In the genomic region with DNA sequence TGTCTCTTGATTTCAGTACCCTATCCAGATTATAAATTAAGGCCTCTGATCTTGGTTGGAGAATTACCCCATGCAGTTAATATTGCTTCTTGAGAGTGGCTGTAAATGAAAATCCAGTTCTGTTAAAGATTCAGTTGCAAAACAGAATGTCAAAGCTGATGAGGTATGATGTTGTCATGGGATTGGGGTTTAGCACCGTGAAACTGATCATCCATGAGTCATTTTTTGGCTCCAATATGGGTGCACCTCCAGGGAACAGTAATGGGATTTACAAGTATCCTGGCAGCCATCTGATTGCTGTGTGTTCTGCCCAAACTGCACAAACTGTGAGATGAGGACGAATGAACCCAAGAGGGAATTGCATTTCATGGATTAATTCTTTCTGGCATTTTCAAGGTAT, we compare ENCODE assay signal across 10 cellular contexts.
DNase-seq lines count a peak whose midpoint lies in the region; ATAC-seq and TF ChIP-seq lines count a peak whose summit lies in the region.
"Had no signal": no experiment of that assay in that cellular context is flagged by ENCODE, and none has a peak within 500 bp of the region (broad histone marks: within the 10 kb centered on the region; RNA-seq: fewer than 3 reads in every experiment).

No MANE protein-coding gene starts in this region.

- no peaks in the 10 kb centered on the region for H3K9me2 ChIP-seq in SK-N-SH

- H3K4me1 Mint-ChIP-seq in activated CD4-positive, alpha-beta memory T cell treated with anti-CD3 and anti-CD28 coated beads, Interleukin-2, amount 10 ng/mL, durations not matched to agents 7 days and 5 days: no peaks in the 10 kb centered on the region
- H3K4me1 Mint-ChIP-seq: activated naive CD4-positive, alpha-beta T cell treated with anti-CD3 and anti-CD28 coated beads, Interleukin-2, amount 50 U/mL, for 24 hours had no signal

- peaks cover 30% of the 10 kb centered on the region for H3F3A ChIP-seq in SK-N-SH (replicated peaks; ENCODE audit: insufficient read depth)

- DNase-seq in EL (peak; percentile 87), SK-N-SH (no peak), fibroblast of pulmonary artery (ENCODE audit: low read depth) (peak; percentile 92), sigmoid colon (peak; percentile 81), germinal center (ENCODE audit: low spot score) (no peak), T-helper 1 cell (no peak)
- no peak for DNase-seq in activated CD4-positive, alpha-beta memory T cell treated with anti-CD3 and anti-CD28 coated beads, Interleukin-2, amount 10 ng/mL, durations not matched to agents 7 days and 5 days

- no peaks in the 10 kb centered on the region for H3K27me3 Mint-ChIP-seq in activated CD4-positive, alpha-beta memory T cell treated with anti-CD3 and anti-CD28 coated beads, Interleukin-2, amount 10 ng/mL, durations not matched to agents 7 days and 5 days

- peak overlapping the region; percentile 61; the same call in 1 of the 2 replicates for H3K4me2 ChIP-seq in SK-N-SH

- H3K4me3 ChIP-seq in SK-N-SH (ENCODE audit: low read depth in 2 of 2, low read length in 1 of 2) (no peak overlapping the region), fibroblast of pulmonary artery (replicated peaks; ENCODE audit: low read depth, low read length) (no peak overlapping the region), sigmoid colon (no peak overlapping the region)
- H3K4me3 ChIP-seq: mucosa of descending colon had no signal

- TF ChIP-seq POLR2A in sigmoid colon (IDR thresholded peaks at IDR 0.05): no peak

- H3K27ac ChIP-seq in SK-N-SH (ENCODE audit: low read depth in 2 of 2, low read length in 1 of 2): peak overlapping the region; percentile 43 to 96; a peak in 3 of 4 replicates
- peak overlapping the region; percentile 48 to 65 (median 52) for H3K27ac ChIP-seq in sigmoid colon

- no peaks in the 10 kb centered on the region for H3K79me2 ChIP-seq in SK-N-SH (ENCODE audit: insufficient read depth)

- WGBS in SK-N-SH (ENCODE audit: low lambda C conversion rate): 5% methylated on average over 2 of the region's 2 CpGs
- 58 to 75% methylated on average over 2 of the region's 2 CpGs for WGBS in sigmoid colon, 2 donors

- H3K9me3 ChIP-seq in SK-N-SH (no peaks in the 10 kb centered on the region), sigmoid colon (no peaks in the 10 kb centered on the region)
- H3K9me3 ChIP-seq: mucosa of descending colon had no signal

- H4K20me1 ChIP-seq in SK-N-SH (ENCODE audit: insufficient read depth): no peaks in the 10 kb centered on the region

- H3K9me3 Mint-ChIP-seq in activated CD4-positive, alpha-beta memory T cell treated with anti-CD3 and anti-CD28 coated beads, Interleukin-2, amount 10 ng/mL, durations not matched to agents 7 days and 5 days: no peaks in the 10 kb centered on the region
- H3K9me3 Mint-ChIP-seq: activated naive CD4-positive, alpha-beta T cell treated with anti-CD3 and anti-CD28 coated beads, Interleukin-2, amount 50 U/mL, for 24 hours had no signal

- no peak overlapping the region; the same call in 1 of the 2 replicates for H3K9ac ChIP-seq in SK-N-SH

- TF ChIP-seq CTCF in SK-N-SH (IDR thresholded peaks at IDR 0.05) (no peak), fibroblast of pulmonary artery (IDR thresholded peaks at IDR 0.05; ENCODE audit: low read length, missing control alignments) (no peak), sigmoid colon (IDR thresholded peaks at IDR 0.05) (no peak)

- no peak for ATAC-seq in HG03097 (IDR thresholded peaks at IDR 0.05; ENCODE audit: low FRiP score, unreplicated experiment)
- ATAC-seq: mucosa of descending colon had no signal

- intact Hi-C loops in sigmoid colon (cut with DNase I): loop anchor here (10.0 kb wide), 2 partner anchors 212 to 228 kb away; a partner anchor contains a TSS

- TF ChIP-seq EP300 in SK-N-SH (IDR thresholded peaks at IDR 0.05; ENCODE audit: borderline replicate concordance in 1 of 2, low read depth in 1 of 2, low read length in 1 of 2) (peak in 1 of 2 experiments; percentile 91; a peak in 1 of 4 replicates), sigmoid colon (IDR thresholded peaks at IDR 0.05) (no peak)

- no peaks in the 10 kb centered on the region for H3K36me3 Mint-ChIP-seq in activated CD4-positive, alpha-beta memory T cell treated with anti-CD3 and anti-CD28 coated beads, Interleukin-2, amount 10 ng/mL, durations not matched to agents 7 days and 5 days (ENCODE audit: low read depth)
- H3K36me3 Mint-ChIP-seq: activated naive CD4-positive, alpha-beta T cell treated with anti-CD3 and anti-CD28 coated beads, Interleukin-2, amount 50 U/mL, for 24 hours had no signal

- CTCF ChIA-PET in SK-N-SH (lab: Yijun Ruan, JAX): no interaction called here
- CTCF ChIA-PET in activated CD4-positive, alpha-beta memory T cell treated with anti-CD3 and anti-CD28 coated beads, Interleukin-2, amount 10 ng/mL, durations not matched to agents 7 days and 5 days (lab: Charles Lee): no interaction called here

- no peak overlapping the region for H2AFZ ChIP-seq in SK-N-SH (ENCODE audit: low read depth)

- H3K27ac Mint-ChIP-seq in activated CD4-positive, alpha-beta memory T cell treated with anti-CD3 and anti-CD28 coated beads, Interleukin-2, amount 10 ng/mL, durations not matched to agents 7 days and 5 days: no peak overlapping the region
- H3K27ac Mint-ChIP-seq: activated naive CD4-positive, alpha-beta T cell treated with anti-CD3 and anti-CD28 coated beads, Interleukin-2, amount 50 U/mL, for 24 hours had no signal

- H3K4me3 Mint-ChIP-seq in activated CD4-positive, alpha-beta memory T cell treated with anti-CD3 and anti-CD28 coated beads, Interleukin-2, amount 10 ng/mL, durations not matched to agents 7 days and 5 days: no peak overlapping the region
- H3K4me3 Mint-ChIP-seq: activated naive CD4-positive, alpha-beta T cell treated with anti-CD3 and anti-CD28 coated beads, Interleukin-2, amount 50 U/mL, for 24 hours had no signal

- H3K36me3 ChIP-seq in SK-N-SH (replicated peaks in 1 of 2; ENCODE audit: control insufficient read depth in 1 of 2, insufficient read depth in 2 of 2, low read length in 1 of 2) (no peaks in the 10 kb centered on the region), sigmoid colon (no peaks in the 10 kb centered on the region)

- H3K27me3 ChIP-seq in SK-N-SH (ENCODE audit: insufficient read depth) (no peaks in the 10 kb centered on the region), sigmoid colon (no peaks in the 10 kb centered on the region)

- POLR2A ChIA-PET in SK-N-SH (lab: Yijun Ruan, JAX): no interaction called here
- POLR2A ChIA-PET in activated CD4-positive, alpha-beta memory T cell treated with anti-CD3 and anti-CD28 coated beads, Interleukin-2, amount 10 ng/mL, durations not matched to agents 7 days and 5 days (lab: Charles Lee): no interaction called here

- H3K4me1 ChIP-seq in SK-N-SH (ENCODE audit: control insufficient read depth in 1 of 2, insufficient read depth in 2 of 2, low read depth in 1 of 2, low read length in 1 of 2) (peaks cover 3 to 37% of the 10 kb centered on the region in 2 experiments), sigmoid colon (peaks cover 0 to 53% (median 36%) of the 10 kb centered on the region in 4 donors)

- TF ChIP-seq RAD21 in SK-N-SH (IDR thresholded peaks at IDR 0.05; ENCODE audit: low read length): no peak

TF ChIP-seq in SK-N-SH, 30 proteins besides CTCF, POLR2A, EP300 and RAD21 (continues in another document):
- TF ChIP-seq RFX5 (IDR thresholded peaks at IDR 0.05; ENCODE audit: low read length): no peak
- TF ChIP-seq, protein P1, sequence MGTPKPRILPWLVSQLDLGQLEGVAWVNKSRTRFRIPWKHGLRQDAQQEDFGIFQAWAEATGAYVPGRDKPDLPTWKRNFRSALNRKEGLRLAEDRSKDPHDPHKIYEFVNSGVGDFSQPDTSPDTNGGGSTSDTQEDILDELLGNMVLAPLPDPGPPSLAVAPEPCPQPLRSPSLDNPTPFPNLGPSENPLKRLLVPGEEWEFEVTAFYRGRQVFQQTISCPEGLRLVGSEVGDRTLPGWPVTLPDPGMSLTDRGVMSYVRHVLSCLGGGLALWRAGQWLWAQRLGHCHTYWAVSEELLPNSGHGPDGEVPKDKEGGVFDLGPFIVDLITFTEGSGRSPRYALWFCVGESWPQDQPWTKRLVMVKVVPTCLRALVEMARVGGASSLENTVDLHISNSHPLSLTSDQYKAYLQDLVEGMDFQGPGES (IDR thresholded peaks at IDR 0.05; ENCODE audit: low read depth, low read length): no peak
- peak; percentile 88 for TF ChIP-seq JUND (IDR thresholded peaks at IDR 0.05)
- TF ChIP-seq TCF12 (IDR thresholded peaks at IDR 0.05): peak; percentile 88
- peak; percentile 96 for TF ChIP-seq NFIC (IDR thresholded peaks at IDR 0.05; ENCODE audit: borderline replicate concordance)
- TF ChIP-seq, protein P2, sequence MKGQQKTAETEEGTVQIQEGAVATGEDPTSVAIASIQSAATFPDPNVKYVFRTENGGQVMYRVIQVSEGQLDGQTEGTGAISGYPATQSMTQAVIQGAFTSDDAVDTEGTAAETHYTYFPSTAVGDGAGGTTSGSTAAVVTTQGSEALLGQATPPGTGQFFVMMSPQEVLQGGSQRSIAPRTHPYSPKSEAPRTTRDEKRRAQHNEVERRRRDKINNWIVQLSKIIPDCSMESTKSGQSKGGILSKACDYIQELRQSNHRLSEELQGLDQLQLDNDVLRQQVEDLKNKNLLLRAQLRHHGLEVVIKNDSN (IDR thresholded peaks at IDR 0.05; ENCODE audit: borderline replicate concordance, low read depth): no peak
- TF ChIP-seq, protein P3, sequence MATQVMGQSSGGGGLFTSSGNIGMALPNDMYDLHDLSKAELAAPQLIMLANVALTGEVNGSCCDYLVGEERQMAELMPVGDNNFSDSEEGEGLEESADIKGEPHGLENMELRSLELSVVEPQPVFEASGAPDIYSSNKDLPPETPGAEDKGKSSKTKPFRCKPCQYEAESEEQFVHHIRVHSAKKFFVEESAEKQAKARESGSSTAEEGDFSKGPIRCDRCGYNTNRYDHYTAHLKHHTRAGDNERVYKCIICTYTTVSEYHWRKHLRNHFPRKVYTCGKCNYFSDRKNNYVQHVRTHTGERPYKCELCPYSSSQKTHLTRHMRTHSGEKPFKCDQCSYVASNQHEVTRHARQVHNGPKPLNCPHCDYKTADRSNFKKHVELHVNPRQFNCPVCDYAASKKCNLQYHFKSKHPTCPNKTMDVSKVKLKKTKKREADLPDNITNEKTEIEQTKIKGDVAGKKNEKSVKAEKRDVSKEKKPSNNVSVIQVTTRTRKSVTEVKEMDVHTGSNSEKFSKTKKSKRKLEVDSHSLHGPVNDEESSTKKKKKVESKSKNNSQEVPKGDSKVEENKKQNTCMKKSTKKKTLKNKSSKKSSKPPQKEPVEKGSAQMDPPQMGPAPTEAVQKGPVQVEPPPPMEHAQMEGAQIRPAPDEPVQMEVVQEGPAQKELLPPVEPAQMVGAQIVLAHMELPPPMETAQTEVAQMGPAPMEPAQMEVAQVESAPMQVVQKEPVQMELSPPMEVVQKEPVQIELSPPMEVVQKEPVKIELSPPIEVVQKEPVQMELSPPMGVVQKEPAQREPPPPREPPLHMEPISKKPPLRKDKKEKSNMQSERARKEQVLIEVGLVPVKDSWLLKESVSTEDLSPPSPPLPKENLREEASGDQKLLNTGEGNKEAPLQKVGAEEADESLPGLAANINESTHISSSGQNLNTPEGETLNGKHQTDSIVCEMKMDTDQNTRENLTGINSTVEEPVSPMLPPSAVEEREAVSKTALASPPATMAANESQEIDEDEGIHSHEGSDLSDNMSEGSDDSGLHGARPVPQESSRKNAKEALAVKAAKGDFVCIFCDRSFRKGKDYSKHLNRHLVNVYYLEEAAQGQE (IDR thresholded peaks at IDR 0.05; ENCODE audit: low read depth, low read length): no peak
- no peak for TF ChIP-seq ELF1 (IDR thresholded peaks at IDR 0.05)

Comparison
In these comparisons a context has a peak if more than half of its experiments do, and no peak if none do; other contexts are left out.
1. DNase-seq: peak in EL (single experiment), fibroblast of pulmonary artery (single experiment) and sigmoid colon (single experiment); none in SK-N-SH (single experiment), germinal center (single experiment), activated CD4-positive, alpha-beta memory T cell treated with anti-CD3 and anti-CD28 coated beads, Interleukin-2, amount 10 ng/mL, durations not matched to agents 7 days and 5 days (single experiment) and T-helper 1 cell (0 of 5).